10 cellular contexts compared by ENCODE assay signal in genomic region chr14:104970231-104971068, GRCh38. TPM values are rescaled to one million over a fixed set of nuclear protein-coding genes. Genes with fewer than 3 reads are reported as not detected.
DNase-seq lines count a peak whose midpoint lies in the region; ATAC-seq, FAIRE-seq and TF ChIP-seq lines count a peak whose summit lies in the region.
"Had no signal": no experiment of that assay in that cellular context is flagged by ENCODE, and none has a peak within 500 bp of the region (broad histone marks: within the 10 kb centered on the region; RNA-seq: fewer than 3 reads in every experiment).

No MANE protein-coding gene starts in this region.

- no peak for TF ChIP-seq CTCF in AG04450 (IDR thresholded peaks at IDR 0.05; ENCODE audit: low read depth, low read length)
- no peak for TF ChIP-seq CTCF in endothelial cell of umbilical vein (IDR thresholded peaks at IDR 0.05; ENCODE audit: extremely low read depth in 1 of 2, insufficient read depth in 1 of 2, low read depth in 1 of 2, low read length in 2 of 2)

- intact Hi-C loops in endothelial cell of umbilical vein (cut with micrococcal nuclease): loop anchor here (1.0 to 10.0 kb wide), 3 partner anchors 37 to 206 kb away; partner anchors contain the start of gene JAG2

- no peak for ATAC-seq in left lobe of liver
- no peak for ATAC-seq in HG02623 (IDR thresholded peaks at IDR 0.05; ENCODE audit: unreplicated experiment)
- ATAC-seq in GM21390 (IDR thresholded peaks at IDR 0.05; ENCODE audit: unreplicated experiment): no peak

- peaks cover 36% of the 10 kb centered on the region for H3K79me2 ChIP-seq in endothelial cell of umbilical vein (ENCODE audit: control insufficient read depth, insufficient read depth, low read length)

- peak overlapping the region; percentile 66 for H3K4me2 ChIP-seq in endothelial cell of umbilical vein (ENCODE audit: insufficient read depth, low read length)

- dilution Hi-C loops in endothelial cell of umbilical vein (cut with MboI; ENCODE audit: extremely low pct_ligation_motif_present, low sequenced_read_pairs): no loop called here

- H3K4me3 ChIP-seq in AG04450 (ENCODE audit: low read depth, low read length) (peak overlapping the region; percentile 48), endothelial cell of umbilical vein (replicated peaks in 1 of 3; ENCODE audit: insufficient read depth in 1 of 3, low read depth in 1 of 3, low read length in 3 of 3) (peak overlapping the region; percentile 24 to 59 (median 41)), muscle layer of colon (ENCODE audit: low read depth in 1 of 2, low read length in 2 of 2) (peak overlapping the region; percentile 65 to 82)

- POLR2A ChIA-PET in AG04450 (lab: Yijun Ruan, JAX) (no interaction called here), endothelial cell of umbilical vein (lab: Charles Lee) (interaction anchor here (1.4 kb wide), 1 partner anchor 11 kb away, joined by 3 read pairs; no protein-coding TSS in a partner anchor)

- H3K9ac ChIP-seq in endothelial cell of umbilical vein (replicated peaks; ENCODE audit: extremely low read depth, insufficient read depth, low read length): peak overlapping the region; percentile 32
- H3K9ac ChIP-seq in muscle layer of colon (ENCODE audit: low read length): peak overlapping the region; percentile 96

- no peaks in the 10 kb centered on the region for H4K20me1 ChIP-seq in endothelial cell of umbilical vein (replicated peaks; ENCODE audit: control insufficient read depth, extremely low read depth, insufficient read depth, low read length)

- TF ChIP-seq POLR2A in endothelial cell of umbilical vein (IDR thresholded peaks at IDR 0.05; ENCODE audit: low read depth, low read length): peak; percentile 74

- DNase-seq in AG04450 (ENCODE audit: low read depth, low spot score): peak; percentile 29
- peak; percentile 76 for DNase-seq in NCI-H226
- DNase-seq in endothelial cell of umbilical vein (ENCODE audit: low read depth, low spot score): peak; percentile 87
- no peak for DNase-seq in left lobe of liver (ENCODE audit: low spot score)
- DNase-seq in NCI-H82 treated with DMSO at 0.1 percent for 48 hours (lab: John Stamatoyannopoulos, UW; ENCODE audit: unreplicated experiment): no peak
- DNase-seq: activated naive CD8-positive, alpha-beta T cell treated with anti-CD3 and anti-CD28 coated beads, Interleukin-2, amount 10 ng/mL, durations not matched to agents 7 days and 5 days had no signal

- H3K27ac ChIP-seq in AG04450 (ENCODE audit: low read depth, low read length) (peak overlapping the region; percentile 31), endothelial cell of umbilical vein (ENCODE audit: insufficient read depth, low read depth, low read length) (peak overlapping the region; percentile 89), muscle layer of colon (ENCODE audit: low read depth, low read length) (peak overlapping the region; percentile 96)
- H3K27ac ChIP-seq: neutrophil had no signal

- H3K36me3 ChIP-seq in endothelial cell of umbilical vein (ENCODE audit: control insufficient read depth in 2 of 2, extremely low read depth in 1 of 2, insufficient read depth in 2 of 2, low read length in 2 of 2) (no peaks in the 10 kb centered on the region), muscle layer of colon (ENCODE audit: insufficient read depth, low read length) (no peaks in the 10 kb centered on the region)
- H3K36me3 ChIP-seq: neutrophil had no signal

- H3K9me3 ChIP-seq in AG04450 (ENCODE audit: control insufficient read depth, insufficient read depth, low read length) (no peaks in the 10 kb centered on the region; the same call in 1 of the 2 replicates), endothelial cell of umbilical vein (replicated peaks; ENCODE audit: control insufficient read depth, insufficient read depth, low read length) (no peaks in the 10 kb centered on the region), muscle layer of colon (ENCODE audit: low read length) (no peaks in the 10 kb centered on the region)
- H3K9me3 ChIP-seq: neutrophil had no signal

- BruUV-seq in endothelial cell of umbilical vein (replicated peaks; lab: Mats Ljungman, UMichigan): no TSS peak

- peak; percentile 97 for FAIRE-seq in endothelial cell of umbilical vein (lab: Jason Lieb, UNC)

- CTCF ChIA-PET in AG04450 (lab: Charles Lee): interaction anchor here (1.0 to 1.6 kb wide), 2 partner anchors 30 to 75 kb away, joined by 3 to 4 read pairs; no protein-coding TSS in a partner anchor
- CTCF ChIA-PET in endothelial cell of umbilical vein (lab: Charles Lee): interaction anchor here (0.6 to 3.2 kb wide), 13 partner anchors 10 to 202 kb away, joined by 3 to 39 read pairs (median 3); no protein-coding TSS in a partner anchor

- peak overlapping the region; percentile 7 for H2AFZ ChIP-seq in endothelial cell of umbilical vein (ENCODE audit: low read depth, low read length)

- H3K4me1 ChIP-seq in endothelial cell of umbilical vein (ENCODE audit: control insufficient read depth, extremely low read depth, insufficient read depth, low read length): peaks cover 79% of the 10 kb centered on the region
- H3K4me1 ChIP-seq in muscle layer of colon (ENCODE audit: insufficient read depth, low read length): peaks cover 80% of the 10 kb centered on the region

- H3K27me3 ChIP-seq in AG04450 (ENCODE audit: control insufficient read depth, insufficient read depth, low read length): no peaks in the 10 kb centered on the region
- no peaks in the 10 kb centered on the region for H3K27me3 ChIP-seq in endothelial cell of umbilical vein (ENCODE audit: control insufficient read depth in 2 of 2, insufficient read depth in 2 of 2, low read length in 2 of 2)
- H3K27me3 ChIP-seq in muscle layer of colon (ENCODE audit: control insufficient read depth in 1 of 2, insufficient read depth in 2 of 2, low read length in 2 of 2): no peaks in the 10 kb centered on the region

- no peaks in the 10 kb centered on the region for H3K9me1 ChIP-seq in endothelial cell of umbilical vein (replicated peaks; ENCODE audit: control insufficient read depth, extremely low read depth, insufficient read depth, low read length)

TF ChIP-seq in endothelial cell of umbilical vein, 7 proteins besides CTCF, POLR2A, EP300 and RAD21 (continues in another document):
- TF ChIP-seq EZH2 (IDR thresholded peaks at IDR 0.05; ENCODE audit: borderline replicate concordance, low read depth, low read length, severe bottlenecking): no peak
- TF ChIP-seq FOS (IDR thresholded peaks at IDR 0.05; ENCODE audit: borderline replicate concordance, insufficient read depth, low read length): peak; percentile 73
- TF ChIP-seq MAX (IDR thresholded peaks at IDR 0.05; ENCODE audit: insufficient read depth, insufficient read length): no peak

RNA-seq across cellular contexts. Expression of gene AHNAK2, which starts 7.7 kb away (rescaled TPM):
- polyA plus RNA-seq in AG04450 (2011; rRNA removed): 10.0 and 10.5 TPM in 2 replicates
- polyA minus RNA-seq in AG04450 (2011; rRNA and poly(A)+ RNA removed): 40.9 and 45.1 TPM in 2 replicates
- 68.7 and 81.9 TPM in 2 replicates for total RNA-seq in endothelial cell of umbilical vein
- polyA plus RNA-seq in endothelial cell of umbilical vein: 16.6 and 17.7 TPM in 2 replicates
- 20.2 and 20.8 TPM in 2 replicates for polyA plus RNA-seq in endothelial cell of umbilical vein (2011; cell fraction: cytosol; rRNA removed)
- 86.6 and 90.9 TPM in 2 replicates for polyA plus RNA-seq in endothelial cell of umbilical vein (2011; cell fraction: nucleus; rRNA removed)
- 76.1 and 85.2 TPM in 2 replicates for polyA plus RNA-seq in endothelial cell of umbilical vein (2012)
- 72.8 and 76.9 TPM in 2 replicates for polyA minus RNA-seq in endothelial cell of umbilical vein
- 25.0 TPM for polyA minus RNA-seq in endothelial cell of umbilical vein (2011; cell fraction: cytosol; rRNA and poly(A)+ RNA removed)
- 87.1 and 88.1 TPM in 2 replicates for polyA minus RNA-seq in endothelial cell of umbilical vein (2011; cell fraction: nucleus; rRNA and poly(A)+ RNA removed)
- 5.5 TPM for total RNA-seq in left lobe of liver

RNA-seq across cellular contexts. Expression of gene CLBA1, which starts 15.1 kb away (rescaled TPM):
- polyA plus RNA-seq in AG04450 (2011; rRNA removed) (4.6 and 4.9 TPM in 2 replicates), endothelial cell of umbilical vein (4.9 and 5.2 TPM in 2 replicates)
- polyA minus RNA-seq in AG04450 (2011; rRNA and poly(A)+ RNA removed): 2.4 and 4.2 TPM in 2 replicates
- total RNA-seq in endothelial cell of umbilical vein (5.3 and 5.6 TPM in 2 replicates), left lobe of liver (2.2 TPM)
- 4.7 and 5.5 TPM in 2 replicates for polyA plus RNA-seq in endothelial cell of umbilical vein (2011; cell fraction: cytosol; rRNA removed)
- 8.2 and 8.8 TPM in 2 replicates for polyA plus RNA-seq in endothelial cell of umbilical vein (2011; cell fraction: nucleus; rRNA removed)
- 3.3 and 4.7 TPM in 2 replicates for polyA plus RNA-seq in endothelial cell of umbilical vein (2012)
- polyA minus RNA-seq in endothelial cell of umbilical vein: 2.5 and 3.0 TPM in 2 replicates
- 5.3 TPM for polyA minus RNA-seq in endothelial cell of umbilical vein (2011; cell fraction: cytosol; rRNA and poly(A)+ RNA removed)
- 2.5 and 3.0 TPM in 2 replicates for polyA minus RNA-seq in endothelial cell of umbilical vein (2011; cell fraction: nucleus; rRNA and poly(A)+ RNA removed)

RNA-seq across cellular contexts. Expression of gene PLD4, which starts 45.8 kb away (rescaled TPM):
- polyA plus RNA-seq in AG04450 (2011; rRNA removed): 0.01 TPM in 2 replicates
- 0.17 TPM in 1 of 2 replicates, not detected in the other for polyA minus RNA-seq in AG04450 (2011; rRNA and poly(A)+ RNA removed)
- total RNA-seq in endothelial cell of umbilical vein: 0.05 and 0.11 TPM in 2 replicates
- polyA plus RNA-seq in endothelial cell of umbilical vein: 0.01 and 0.03 TPM in 2 replicates
- 0.01 TPM in 1 of 2 replicates, not detected in the other for polyA plus RNA-seq in endothelial cell of umbilical vein (2011; cell fraction: cytosol; rRNA removed)
- 0.11 and 0.18 TPM in 2 replicates for polyA plus RNA-seq in endothelial cell of umbilical vein (2011; cell fraction: nucleus; rRNA removed)
- polyA plus RNA-seq in endothelial cell of umbilical vein (2012): not detected in 2 replicates
- polyA minus RNA-seq in endothelial cell of umbilical vein: 0.11 and 0.15 TPM in 2 replicates
- not detected for polyA minus RNA-seq in endothelial cell of umbilical vein (2011; cell fraction: cytosol; rRNA and poly(A)+ RNA removed)
- 0.14 TPM in 1 of 2 replicates, not detected in the other for polyA minus RNA-seq in endothelial cell of umbilical vein (2011; cell fraction: nucleus; rRNA and poly(A)+ RNA removed)
- total RNA-seq in left lobe of liver: not detected

RNA-seq across cellular contexts. Expression of gene CDCA4, which starts 50.4 kb away (rescaled TPM):
- polyA plus RNA-seq in AG04450 (2011; rRNA removed) (6.8 and 7.8 TPM in 2 replicates), endothelial cell of umbilical vein (29.9 and 35.5 TPM in 2 replicates)
- polyA minus RNA-seq in AG04450 (2011; rRNA and poly(A)+ RNA removed): 5.0 and 6.3 TPM in 2 replicates
- total RNA-seq in endothelial cell of umbilical vein (44.5 and 46.3 TPM in 2 replicates), left lobe of liver (1.4 TPM)
- 25.0 and 29.3 TPM in 2 replicates for polyA plus RNA-seq in endothelial cell of umbilical vein (2011; cell fraction: cytosol; rRNA removed)
- polyA plus RNA-seq in endothelial cell of umbilical vein (2011; cell fraction: nucleus; rRNA removed): 16.5 and 17.0 TPM in 2 replicates
- 21.2 and 29.7 TPM in 2 replicates for polyA plus RNA-seq in endothelial cell of umbilical vein (2012)
- polyA minus RNA-seq in endothelial cell of umbilical vein: 17.8 and 19.9 TPM in 2 replicates
- 25.6 TPM for polyA minus RNA-seq in endothelial cell of umbilical vein (2011; cell fraction: cytosol; rRNA and poly(A)+ RNA removed)
- polyA minus RNA-seq in endothelial cell of umbilical vein (2011; cell fraction: nucleus; rRNA and poly(A)+ RNA removed): 7.7 and 8.7 TPM in 2 replicates

Comparison
In these comparisons a context has a peak if more than half of its experiments do, and no peak if none do; other contexts are left out.
1. DNase-seq: peak in AG04450 (single experiment), NCI-H226 (single experiment) and endothelial cell of umbilical vein (single experiment); none in left lobe of liver (single experiment) and NCI-H82 treated with DMSO at 0.1 percent for 48 hours (single experiment).
2. H3K27ac ChIP-seq: peak in every context shown above with its lines; median percentile 96 in muscle layer of colon; 89 in endothelial cell of umbilical vein; 31 in AG04450.
3. RNA of gene AHNAK2, which starts 7.7 kb away (total RNA-seq): 68.7 to 81.9 TPM in endothelial cell of umbilical vein; 5.5 TPM in left lobe of liver (single experiment); every median in the first group is over 10 times any median in the second.
4. Peak in every context shown above with its lines, with median percentiles within 50 percentile points of each other: H3K4me3 ChIP-seq.